17 cellular contexts compared by ENCODE assay signal in genomic region chrX:68834371-68835103, GRCh38. TPM values are rescaled to one million over a fixed set of nuclear protein-coding genes. Genes with fewer than 3 reads are reported as not detected.
DNase-seq lines count a peak whose midpoint lies in the region; ATAC-seq and TF ChIP-seq lines count a peak whose summit lies in the region.
"Had no signal": no experiment of that assay in that cellular context is flagged by ENCODE, and none has a peak within 500 bp of the region (broad histone marks: within the 10 kb centered on the region; RNA-seq: fewer than 3 reads in every experiment).

No MANE protein-coding gene starts in this region.

- CTCF ChIA-PET in A673 (lab: Charles Lee) = no interaction called here
- CTCF ChIA-PET in PC-9 (lab: Charles Lee) = no interaction called here

- H3K18ac ChIP-seq in neuronal stem cell (ENCODE audit: low read length) = no peak overlapping the region

- no peak overlapping the region for H3K9ac ChIP-seq in neuronal stem cell (ENCODE audit: low read depth, low read length, poor library complexity)

- H3K14ac ChIP-seq in neuronal stem cell (ENCODE audit: low read length) = no peak overlapping the region

- no peak overlapping the region for H2BK15ac ChIP-seq in neuronal stem cell (ENCODE audit: low read length)

- peaks cover 46% of the 10 kb centered on the region for H3K36me3 ChIP-seq in A673 (ENCODE audit: insufficient read depth, low read length, poor library complexity, severe bottlenecking)
- no peaks in the 10 kb centered on the region for H3K36me3 ChIP-seq in PC-9 (ENCODE audit: low read depth)
- peaks cover 0 to 4% (median under 1%) of the 10 kb centered on the region in 3 donors for H3K36me3 ChIP-seq in esophagus squamous epithelium
- H3K36me3 ChIP-seq in neuronal stem cell (replicated peaks in 1 of 2; ENCODE audit: control insufficient read depth in 2 of 2, insufficient read depth in 2 of 2, low read length in 2 of 2) = peaks cover 13 to 39% of the 10 kb centered on the region in 2 donors
- H3K36me3 ChIP-seq in testis (ENCODE audit: low read depth, missing control alignments) = no peaks in the 10 kb centered on the region

- POLR2A ChIA-PET in A673 (lab: Charles Lee; ENCODE audit: low non-redundant PET) (no interaction called here), PC-9 (lab: Charles Lee; ENCODE audit: unreplicated experiment) (no interaction called here)

- no peak for ATAC-seq in HG02938 (IDR thresholded peaks at IDR 0.05; ENCODE audit: unreplicated experiment)
- ATAC-seq: heart right ventricle had no signal

- H2BK12ac ChIP-seq in neuronal stem cell (ENCODE audit: low read length) = no peak overlapping the region

- 40 to 58% methylated on average over 1 to 2 of the region's 7 CpGs for WGBS in esophagus squamous epithelium, 2 donors
- WGBS in neuronal stem cell (ENCODE audit: extremely low coverage in 2 of 2, insufficient read length in 2 of 2, insufficient replicate concordance in 1 of 2), 2 donors = no CpG with 5 or more reads among the region's 7 CpGs
- 78% methylated on average over 7 of the region's 7 CpGs; no CpG with 5 or more reads in 1 of the 2 donors for WGBS in testis, 2 donors

- peaks cover 46% of the 10 kb centered on the region for H3K79me2 ChIP-seq in PC-9 (ENCODE audit: low read depth)

- no peak overlapping the region for H2BK5ac ChIP-seq in neuronal stem cell (ENCODE audit: low read length)

- no peak overlapping the region for H3K27ac ChIP-seq in A673 (ENCODE audit: low read depth, low read length, poor library complexity, severe bottlenecking)
- H3K27ac ChIP-seq in PC-9 = peak overlapping the region; percentile 44
- H3K27ac ChIP-seq in esophagus squamous epithelium = peak overlapping the region; percentile 67 to 92 (median 91)
- H3K27ac ChIP-seq in neuronal stem cell (replicated peaks; ENCODE audit: low read length) = no peak overlapping the region
- H3K27ac ChIP-seq in testis = no peak overlapping the region
- H3K27ac ChIP-seq: heart right ventricle, HL-60 had no signal

- no peak overlapping the region for H4K91ac ChIP-seq in neuronal stem cell (ENCODE audit: low read depth, low read length, poor library complexity)

- no peak overlapping the region for H2AK5ac ChIP-seq in neuronal stem cell (ENCODE audit: low read depth, low read length)

- no peak overlapping the region for H2BK120ac ChIP-seq in neuronal stem cell (ENCODE audit: low read depth, low read length)

- no peaks in the 10 kb centered on the region for H3F3A ChIP-seq in PC-9 (ENCODE audit: insufficient read depth, low read depth)

- H4K20me1 ChIP-seq in PC-9 (ENCODE audit: insufficient read depth) = no peaks in the 10 kb centered on the region; the same call in 1 of the 2 replicates

- H2AFZ ChIP-seq in PC-9 = no peak overlapping the region
- H2AFZ ChIP-seq in neuronal stem cell (ENCODE audit: low read length) = no peak overlapping the region

- H3K79me1 ChIP-seq in neuronal stem cell (ENCODE audit: low read depth, low read length) = peaks cover 7% of the 10 kb centered on the region

- peak overlapping the region; percentile 38 for H3K4me2 ChIP-seq in PC-9
- peak overlapping the region; percentile 24 for H3K4me2 ChIP-seq in neuronal stem cell (ENCODE audit: insufficient read depth, low read length, poor library complexity, severe bottlenecking)

- H3K4me3 ChIP-seq in A673 (ENCODE audit: low read depth, low read length, poor library complexity, severe bottlenecking) = peak overlapping the region; percentile 82
- H3K4me3 ChIP-seq in PC-9 = no peak overlapping the region
- H3K4me3 ChIP-seq in esophagus squamous epithelium = no peak overlapping the region
- no peak overlapping the region for H3K4me3 ChIP-seq in neuronal stem cell (ENCODE audit: low read length in 2 of 2)
- no peak overlapping the region for H3K4me3 ChIP-seq in testis

- no peak for TF ChIP-seq CTCF in A673 (conservative IDR thresholded peaks at IDR 0.05; ENCODE audit: low read depth, low read length)
- TF ChIP-seq CTCF in PC-9 (conservative IDR thresholded peaks at IDR 0.05) = no peak
- no peak for TF ChIP-seq CTCF in esophagus squamous epithelium (IDR thresholded peaks at IDR 0.05)
- no peak for TF ChIP-seq CTCF in testis (IDR thresholded peaks at IDR 0.05)

- no peaks in the 10 kb centered on the region for H3K27me3 ChIP-seq in A673 (replicated peaks; ENCODE audit: insufficient read depth, low read depth, low read length, poor library complexity)
- no peaks in the 10 kb centered on the region for H3K27me3 ChIP-seq in PC-9 (ENCODE audit: insufficient read depth, low read depth)
- peaks cover 0 to 3% (median 0%) of the 10 kb centered on the region in 4 donors for H3K27me3 ChIP-seq in esophagus squamous epithelium
- no peaks in the 10 kb centered on the region for H3K27me3 ChIP-seq in neuronal stem cell (ENCODE audit: control insufficient read depth in 3 of 3, insufficient read depth in 3 of 3, low read depth in 1 of 3, low read length in 3 of 3)
- no peaks in the 10 kb centered on the region for H3K27me3 ChIP-seq in testis

- H3K4ac ChIP-seq in neuronal stem cell (ENCODE audit: low read length) = no peak overlapping the region

- DNase-seq in A673 (ENCODE audit: low spot score) (no peak), PC-9 (no peak), esophagus squamous epithelium (lab: John Stamatoyannopoulos, UW) (no peak), neuronal stem cell (ENCODE audit: low spot score) (no peak), testis (no peak), SW 1271 (lab: John Stamatoyannopoulos, UW) (no peak), dermis blood vessel endothelial cell (no peak)
- DNase-seq: activated CD4-positive, alpha-beta memory T cell treated with anti-CD3 and anti-CD28 coated beads, Interleukin-2, amount 10 ng/mL, durations not matched to agents 7 days and 5 days; activated gamma-delta T cell treated with Interleukin-2 at 50 U/mL for 16 hours; cortex of kidney; heart right ventricle; NCI-H1092; NCI-H2107; NCI-H82; stimulated activated CD4-positive, alpha-beta T cell treated with anti-CD3 and anti-CD28 coated beads, Interleukin-15, amount 100 ng/mL, for 24 hours had no signal

- H4K8ac ChIP-seq in neuronal stem cell (ENCODE audit: low read depth, low read length) = no peak overlapping the region

- TF ChIP-seq POLR2A in esophagus squamous epithelium (IDR thresholded peaks at IDR 0.05) = no peak
- no peak for TF ChIP-seq POLR2A in testis (IDR thresholded peaks at IDR 0.05)

- BruUV-seq in A673 (replicated peaks; lab: Mats Ljungman, UMichigan) = no TSS peak
- no TSS peak for BruUV-seq in PC-9 (replicated peaks; lab: Mats Ljungman, UMichigan)

- H3K23ac ChIP-seq in neuronal stem cell (ENCODE audit: low read depth, low read length, poor library complexity) = no peak overlapping the region

- no peaks in the 10 kb centered on the region for H3K9me2 ChIP-seq in PC-9 (ENCODE audit: insufficient read depth)

- H3K4me1 ChIP-seq in A673 (ENCODE audit: insufficient read depth, low read length, poor library complexity, severe bottlenecking) = peaks cover 17% of the 10 kb centered on the region
- peaks cover 19% of the 10 kb centered on the region for H3K4me1 ChIP-seq in PC-9 (replicated peaks; ENCODE audit: insufficient read depth)
- H3K4me1 ChIP-seq in esophagus squamous epithelium = peaks cover 8 to 82% (median 9%) of the 10 kb centered on the region in 3 donors
- H3K4me1 ChIP-seq in neuronal stem cell (ENCODE audit: control insufficient read depth in 2 of 2, insufficient read depth in 1 of 2, low read depth in 1 of 2, low read length in 2 of 2) = peaks cover 21 to 31% of the 10 kb centered on the region in 2 donors
- no peaks in the 10 kb centered on the region for H3K4me1 ChIP-seq in testis

- H3K9me3 ChIP-seq in A673 (ENCODE audit: low read depth, low read length, poor library complexity, severe bottlenecking) (no peaks in the 10 kb centered on the region), PC-9 (ENCODE audit: insufficient read depth, low read depth) (no peaks in the 10 kb centered on the region), esophagus squamous epithelium (no peaks in the 10 kb centered on the region), neuronal stem cell (replicated peaks in 1 of 2; ENCODE audit: control insufficient read depth in 2 of 2, insufficient read depth in 1 of 2, low read depth in 1 of 2, low read length in 2 of 2) (no peaks in the 10 kb centered on the region), testis (no peaks in the 10 kb centered on the region)
- H3K9me3 ChIP-seq: heart right ventricle had no signal

- intact Hi-C loops in A673 (cut with micrococcal nuclease; ENCODE audit: unreplicated experiment) = no loop called here
- intact Hi-C loops in PC-9 (cut with micrococcal nuclease; ENCODE audit: unreplicated experiment) = loop anchor here (1.0 kb wide), 1 partner anchor 61 kb away; no protein-coding TSS in a partner anchor
- intact Hi-C loops in esophagus squamous epithelium (cut with DNase I) = no loop called here
- intact Hi-C loops in testis (cut with DNase I; ENCODE audit: low total_unique reads) = no loop called here

RNA-seq across cellular contexts. Expression of gene EFNB1, which starts 5.7 kb away (rescaled TPM):
- 76.8 and 78.1 TPM in 2 replicates for total RNA-seq in A673 (2021)
- total RNA-seq in PC-9 (2021) = 31.1 and 35.2 TPM in 2 replicates
- total RNA-seq in esophagus squamous epithelium = 10 to 100 TPM; 40.4 to 53.4 (median 46.7) TPM
- polyA plus RNA-seq in neuronal stem cell (2013, experiment 1 of 2) = 111 TPM
- 111 TPM for polyA plus RNA-seq in neuronal stem cell (2013, experiment 2 of 2)
- 10 to 100 TPM; 14.6 to 29.4 TPM for total RNA-seq in testis
- 21.1 TPM for polyA plus RNA-seq in testis (ENCODE audit: insufficient read depth, low read depth, low replicate concordance)
- total RNA-seq in dermis blood vessel endothelial cell = 30.0 and 43.4 TPM in 2 replicates

Comparison
In these comparisons a context has a peak if more than half of its experiments do, and no peak if none do; other contexts are left out.
1. H3K27ac ChIP-seq: peak in PC-9 (single experiment) and esophagus squamous epithelium (4 of 4); none in A673 (single experiment), neuronal stem cell (single experiment) and testis (0 of 2).